ENCODE assay signal across 9 cellular contexts in the genomic region with DNA sequence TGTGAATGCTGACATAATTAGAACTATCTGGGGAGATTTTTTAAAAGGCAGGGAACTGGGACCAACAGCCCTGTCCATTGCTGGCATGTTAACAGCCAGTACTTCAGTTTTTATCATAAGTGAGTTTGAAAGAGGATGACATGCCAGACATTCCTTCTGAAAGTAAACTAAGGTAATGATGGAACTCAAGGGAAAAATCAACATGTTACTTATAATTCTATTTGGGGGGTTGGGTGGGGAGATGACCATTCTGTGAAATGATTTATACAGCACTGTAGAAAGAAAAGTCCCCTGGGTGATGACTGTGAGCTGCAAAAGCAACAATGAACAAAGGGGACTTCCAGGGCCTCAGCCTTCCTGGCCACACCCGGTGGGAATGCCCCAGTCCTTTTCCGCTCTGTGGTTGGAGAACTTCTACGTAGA. TPM values are rescaled to one million over a fixed set of nuclear protein-coding genes. Genes with fewer than 3 reads are reported as not detected.
A peak's percentile ranks its signal among the peaks of the same experiment; 100 is the strongest.
DNase-seq lines count a peak whose midpoint lies in the region; ATAC-seq and TF ChIP-seq lines count a peak whose summit lies in the region.
"Had no signal": no experiment of that assay in that cellular context is flagged by ENCODE, and none has a peak within 500 bp of the region (broad histone marks: within the 10 kb centered on the region; RNA-seq: fewer than 3 reads in every experiment).

No MANE protein-coding gene starts in this region.

- DNase-seq in natural killer cell treated with Interleukin-12 subunit alpha and Interleukin-12 subunit beta and Interleukin-15 and Interleukin-18, amount 100 ng/mL, for 72 hours (ENCODE audit: low spot score) = no peak
- DNase-seq in natural killer cell (no peak), dedifferentiated amniotic fluid mesenchymal stem cell (ENCODE audit: extremely low spot score) (peak; percentile 77)
- DNase-seq: activated T-cell treated with anti-CD3 and anti-CD28 coated beads, Interleukin-2, amount 50 U/mL, for 4 hours had no signal

- H3K9me3 ChIP-seq in HUES48 (ENCODE audit: control insufficient read depth, insufficient read depth, low read length) = no peaks in the 10 kb centered on the region

- H3K4me1 Mint-ChIP-seq in natural killer cell treated with Interleukin-12 subunit alpha and Interleukin-12 subunit beta and Interleukin-15 and Interleukin-18, amount 100 ng/mL, for 72 hours (ENCODE audit: low read depth in 2 of 2) = peaks cover 0 to 5% of the 10 kb centered on the region in 2 donors
- H3K4me1 Mint-ChIP-seq in natural killer cell (no peaks in the 10 kb centered on the region), nephron (peaks cover 32% of the 10 kb centered on the region)

- H3K4me3 Mint-ChIP-seq in natural killer cell treated with Interleukin-12 subunit alpha and Interleukin-12 subunit beta and Interleukin-15 and Interleukin-18, amount 100 ng/mL, for 72 hours = no peak overlapping the region
- H3K4me3 Mint-ChIP-seq in natural killer cell (no peak overlapping the region), nephron (peak overlapping the region in 1 of 3 experiments; percentile 7)
- H3K4me3 Mint-ChIP-seq: activated T-cell treated with anti-CD3 and anti-CD28 coated beads, Interleukin-2, amount 50 U/mL, for 4 hours had no signal

- H3K27ac ChIP-seq in HUES48 (ENCODE audit: low read depth, low read length) = peak overlapping the region; percentile 22

- intact Hi-C loops in natural killer cell (cut with micrococcal nuclease) = no loop called here

- no peak for TF ChIP-seq CTCF in natural killer cell (IDR thresholded peaks at IDR 0.05)
- no peak for TF ChIP-seq CTCF in nephron (IDR thresholded peaks at IDR 0.05; ENCODE audit: unreplicated experiment in 3 of 3)

- no peak overlapping the region for H3K4me3 ChIP-seq in HUES48 (ENCODE audit: low read depth, low read length)

- no peak overlapping the region for H3K9ac ChIP-seq in HUES48 (ENCODE audit: low read depth, low read length)

- H3K4me1 ChIP-seq in HUES48 (ENCODE audit: control insufficient read depth, insufficient read depth, low read length) = peaks cover 19% of the 10 kb centered on the region

- H3K9me3 Mint-ChIP-seq in natural killer cell treated with Interleukin-12 subunit alpha and Interleukin-12 subunit beta and Interleukin-15 and Interleukin-18, amount 100 ng/mL, for 72 hours = no peaks in the 10 kb centered on the region
- H3K9me3 Mint-ChIP-seq in natural killer cell (no peaks in the 10 kb centered on the region), nephron (no peaks in the 10 kb centered on the region)
- H3K9me3 Mint-ChIP-seq: activated T-cell treated with anti-CD3 and anti-CD28 coated beads, Interleukin-2, amount 50 U/mL, for 4 hours had no signal

- no peak for TF ChIP-seq POLR2A in GM18505 (IDR thresholded peaks at IDR 0.05; ENCODE audit: borderline replicate concordance, extremely low read depth, insufficient read depth, insufficient read length)

- H3K36me3 Mint-ChIP-seq in natural killer cell treated with Interleukin-12 subunit alpha and Interleukin-12 subunit beta and Interleukin-15 and Interleukin-18, amount 100 ng/mL, for 72 hours = no peaks in the 10 kb centered on the region
- H3K36me3 Mint-ChIP-seq in natural killer cell (no peaks in the 10 kb centered on the region), nephron (ENCODE audit: low read depth) (no peaks in the 10 kb centered on the region)

- ATAC-seq in natural killer cell treated with Interleukin-12 subunit alpha and Interleukin-12 subunit beta and Interleukin-15 and Interleukin-18, amount 100 ng/mL, for 72 hours = peak; percentile 44 to 69
- ATAC-seq in natural killer cell (no peak), GM18519 (IDR thresholded peaks at IDR 0.05; ENCODE audit: low FRiP score, unreplicated experiment) (no peak), GM19351 (IDR thresholded peaks at IDR 0.05; ENCODE audit: unreplicated experiment) (no peak), GM18505 (IDR thresholded peaks at IDR 0.05; ENCODE audit: unreplicated experiment) (no peak)

- no peaks in the 10 kb centered on the region for H3K36me3 ChIP-seq in HUES48 (ENCODE audit: control insufficient read depth, insufficient read depth, low read length)

- H3K27me3 Mint-ChIP-seq in natural killer cell treated with Interleukin-12 subunit alpha and Interleukin-12 subunit beta and Interleukin-15 and Interleukin-18, amount 100 ng/mL, for 72 hours = no peaks in the 10 kb centered on the region
- H3K27me3 Mint-ChIP-seq in natural killer cell (ENCODE audit: low read depth in 2 of 2) (peaks cover 4 to 7% of the 10 kb centered on the region in 2 donors), nephron (ENCODE audit: low read depth) (peaks cover 18% of the 10 kb centered on the region)

- H3K27ac Mint-ChIP-seq in natural killer cell treated with Interleukin-12 subunit alpha and Interleukin-12 subunit beta and Interleukin-15 and Interleukin-18, amount 100 ng/mL, for 72 hours = peak overlapping the region in 1 of 2 donors; percentile 8
- H3K27ac Mint-ChIP-seq in natural killer cell = no peak overlapping the region
- peak overlapping the region; percentile 74 to 94 (median 91) for H3K27ac Mint-ChIP-seq in nephron

- H3K27me3 ChIP-seq in HUES48 (ENCODE audit: control insufficient read depth, insufficient read depth, low read length) = no peaks in the 10 kb centered on the region

RNA-seq across cellular contexts. Expression of a gene that starts 5.4 kb away (rescaled TPM):
- total RNA-seq in natural killer cell treated with Interleukin-12 subunit alpha and Interleukin-12 subunit beta and Interleukin-15 and Interleukin-18, amount 100 ng/mL, for 72 hours = not detected
- total RNA-seq in natural killer cell = not detected

Comparison
In these comparisons a context has a peak if more than half of its experiments do, and no peak if none do; other contexts are left out.
1. ATAC-seq: peak in natural killer cell treated with Interleukin-12 subunit alpha and Interleukin-12 subunit beta and Interleukin-15 and Interleukin-18, amount 100 ng/mL, for 72 hours (2 of 2); none in natural killer cell (0 of 3), GM18519 (single experiment), GM19351 (single experiment) and GM18505 (single experiment).
2. H3K27ac Mint-ChIP-seq: peak in nephron (3 of 3); none in natural killer cell (0 of 2).